14 cellular contexts compared by ENCODE assay signal in genomic region chr14:89672636-89673279, GRCh38.
DNase-seq lines count a peak whose midpoint lies in the region; TF ChIP-seq lines count a peak whose summit lies in the region.
"Had no signal": no experiment of that assay in that cellular context is flagged by ENCODE, and none has a peak within 500 bp of the region (broad histone marks: within the 10 kb centered on the region; RNA-seq: fewer than 3 reads in every experiment).

No MANE protein-coding gene starts in this region.

- in situ Hi-C loops in brain microvascular endothelial cell (cut with HindIII; ENCODE audit: low pct_ligation_motif_present, low sequenced_read_pairs): no loop called here

- no peaks in the 10 kb centered on the region for H3K9me3 Mint-ChIP-seq in progenitor cell of endocrine pancreas (ENCODE audit: low read depth)
- H3K9me3 Mint-ChIP-seq: CD8-positive, alpha-beta memory T cell had no signal

- TF ChIP-seq CTCF in brain microvascular endothelial cell (IDR thresholded peaks at IDR 0.05; ENCODE audit: low read depth, low read length, missing control alignments) (no peak), progenitor cell of endocrine pancreas (IDR thresholded peaks at IDR 0.05; ENCODE audit: unreplicated experiment) (no peak)

- H3K27ac ChIP-seq in brain microvascular endothelial cell: no peak overlapping the region
- H3K27ac ChIP-seq: left lung, parathyroid adenoma had no signal

- H3K36me3 Mint-ChIP-seq in progenitor cell of endocrine pancreas (ENCODE audit: insufficient read depth): no peaks in the 10 kb centered on the region
- H3K36me3 Mint-ChIP-seq: CD8-positive, alpha-beta memory T cell had no signal

- no peak overlapping the region for H3K4me3 ChIP-seq in brain microvascular endothelial cell (ENCODE audit: low read depth, low read length)
- H3K4me3 ChIP-seq: left lung had no signal

- H3K27me3 ChIP-seq in brain microvascular endothelial cell (replicated peaks): no peaks in the 10 kb centered on the region
- H3K27me3 ChIP-seq: left lung had no signal

- H3K27ac Mint-ChIP-seq in progenitor cell of endocrine pancreas: no peak overlapping the region
- H3K27ac Mint-ChIP-seq: stimulated activated naive CD8-positive, alpha-beta T cell treated with anti-CD3 and anti-CD28 coated beads, Interleukin-15, Interleukin-2, amounts not matched to agents 100 ng/mL and 50 ng/mL, for 24 hours had no signal

- H3K4me3 Mint-ChIP-seq in progenitor cell of endocrine pancreas (ENCODE audit: low read depth): no peak overlapping the region
- H3K4me3 Mint-ChIP-seq: CD8-positive, alpha-beta memory T cell; stimulated activated naive CD8-positive, alpha-beta T cell treated with anti-CD3 and anti-CD28 coated beads, Interleukin-15, Interleukin-2, amounts not matched to agents 100 ng/mL and 50 ng/mL, for 24 hours had no signal

- no peaks in the 10 kb centered on the region for H3K36me3 ChIP-seq in brain microvascular endothelial cell (replicated peaks)
- H3K36me3 ChIP-seq: left lung had no signal

- peaks cover 9% of the 10 kb centered on the region for H3K4me1 Mint-ChIP-seq in progenitor cell of endocrine pancreas (ENCODE audit: low read depth)

- DNase-seq in Daoy (ENCODE audit: low read depth): peak; percentile 39
- peak; percentile 63 for DNase-seq in NCI-H226
- peak; percentile 17 for DNase-seq in brain microvascular endothelial cell
- peak; percentile 26 for DNase-seq in mucosa of gallbladder (ENCODE audit: low spot score)
- no peak for DNase-seq in cerebellar cortex (ENCODE audit: low spot score)
- no peak for DNase-seq in activated CD4-positive, alpha-beta T cell treated with anti-CD3 and anti-CD28 coated beads, Interleukin-2, amount 50 U/mL, for 1 hour
- DNase-seq in progenitor cell of endocrine pancreas (ENCODE audit: low spot score, unreplicated experiment): no peak
- DNase-seq: CD8-positive, alpha-beta memory T cell; NCI-H1436 treated with DMSO at 0.1 percent for 48 hours; NK-92 treated with Interleukin-12 subunit alpha and Interleukin-12 subunit beta, amount 100 ng/mL, for 24 hours; stimulated activated CD4-positive, alpha-beta T cell treated with anti-CD3 and anti-CD28 coated beads, Interleukin-4, amount 100 ng/mL, for 24 hours had no signal

- peaks cover 3% of the 10 kb centered on the region for H3K27me3 Mint-ChIP-seq in progenitor cell of endocrine pancreas
- H3K27me3 Mint-ChIP-seq: CD8-positive, alpha-beta memory T cell; stimulated activated naive CD8-positive, alpha-beta T cell treated with anti-CD3 and anti-CD28 coated beads, Interleukin-15, Interleukin-2, amounts not matched to agents 100 ng/mL and 50 ng/mL, for 24 hours had no signal

Comparison
In these comparisons a context has a peak if more than half of its experiments do, and no peak if none do; other contexts are left out.
1. DNase-seq: peak in Daoy (single experiment), NCI-H226 (single experiment), brain microvascular endothelial cell (single experiment) and mucosa of gallbladder (single experiment); none in cerebellar cortex (single experiment), activated CD4-positive, alpha-beta T cell treated with anti-CD3 and anti-CD28 coated beads, Interleukin-2, amount 50 U/mL, for 1 hour (single experiment) and progenitor cell of endocrine pancreas (single experiment).